Comparison of ENCODE assay signal across 10 cellular contexts in the genomic region with DNA sequence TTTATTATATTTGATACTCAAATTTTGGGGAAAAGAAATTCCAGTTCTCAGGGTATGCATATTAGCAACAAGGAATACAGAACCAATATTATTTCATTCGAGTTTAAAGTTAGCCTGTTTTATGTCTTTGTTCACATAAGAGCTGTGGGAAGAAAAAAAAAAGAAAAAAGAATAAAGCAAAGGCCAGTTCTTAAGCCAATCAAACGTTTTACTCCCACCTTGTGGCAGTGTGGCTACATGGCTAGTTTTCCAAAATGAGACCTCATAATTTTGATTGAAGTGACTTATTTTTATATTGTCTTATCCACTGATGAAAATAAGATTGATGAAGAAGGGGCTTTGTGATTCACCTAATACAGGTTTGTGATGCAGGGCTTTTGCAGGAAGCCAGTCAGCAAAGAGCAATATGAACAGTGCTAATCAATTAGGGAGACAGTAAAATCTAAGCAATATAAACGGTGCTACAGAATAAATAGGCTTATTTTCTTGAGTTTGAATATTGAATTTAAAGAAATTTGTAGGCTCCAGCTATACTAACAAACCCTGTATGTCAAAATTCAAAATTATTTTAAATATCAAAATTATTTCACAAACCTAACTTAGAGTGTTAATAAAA.
DNase-seq lines count a peak whose midpoint lies in the region; ATAC-seq and TF ChIP-seq lines count a peak whose summit lies in the region.
"Had no signal": no experiment of that assay in that cellular context is flagged by ENCODE, and none has a peak within 500 bp of the region (broad histone marks: within the 10 kb centered on the region; RNA-seq: fewer than 3 reads in every experiment).

No MANE protein-coding gene starts in this region.

- H3K4me1 ChIP-seq in suprapubic skin = no peaks in the 10 kb centered on the region

- no peak overlapping the region for H3K27ac ChIP-seq in suprapubic skin

- TF ChIP-seq CTCF in suprapubic skin (IDR thresholded peaks at IDR 0.05) = no peak

- no peak overlapping the region for H3K4me3 ChIP-seq in suprapubic skin

- no peak for TF ChIP-seq POLR2A in suprapubic skin (IDR thresholded peaks at IDR 0.05)

- WGBS in suprapubic skin = 19% methylated on average over 3 of the region's 3 CpGs

- peak; percentile 28 for DNase-seq in DMS153 (lab: John Stamatoyannopoulos, UW)
- peak; percentile 17 for DNase-seq in NCI-H1048 (lab: John Stamatoyannopoulos, UW)
- peak; percentile 71 for DNase-seq in SHP77 treated with DMSO at 0.1 percent for 48 hours (lab: John Stamatoyannopoulos, UW)
- peak; percentile 67 for DNase-seq in inferior parietal cortex (ENCODE audit: extremely low spot score)
- no peak for DNase-seq in suprapubic skin (ENCODE audit: low spot score in 2 of 2)
- DNase-seq in NOMO-1 treated with DMSO at 0.1 percent for 48 hours (lab: John Stamatoyannopoulos, UW; ENCODE audit: unreplicated experiment) = no peak
- DNase-seq in COLO668 (lab: John Stamatoyannopoulos, UW; ENCODE audit: unreplicated experiment) = no peak
- DNase-seq: EL had no signal

- no peaks in the 10 kb centered on the region for H3K9me3 ChIP-seq in suprapubic skin

- no peak for ATAC-seq in GM21528 (IDR thresholded peaks at IDR 0.05; ENCODE audit: low FRiP score, unreplicated experiment)
- ATAC-seq: sciatic nerve had no signal

- no peaks in the 10 kb centered on the region for H3K36me3 ChIP-seq in suprapubic skin

- H3K27me3 ChIP-seq in suprapubic skin = no peaks in the 10 kb centered on the region

- no peak for TF ChIP-seq EP300 in suprapubic skin (IDR thresholded peaks at IDR 0.05)

Comparison
In these comparisons a context has a peak if more than half of its experiments do, and no peak if none do; other contexts are left out.
1. DNase-seq: peak in DMS153 (single experiment), NCI-H1048 (single experiment), SHP77 treated with DMSO at 0.1 percent for 48 hours (single experiment) and inferior parietal cortex (single experiment); none in suprapubic skin (0 of 2), NOMO-1 treated with DMSO at 0.1 percent for 48 hours (single experiment) and COLO668 (single experiment).